Comparison of ENCODE assay signal across 10 cellular contexts in the genomic region with DNA sequence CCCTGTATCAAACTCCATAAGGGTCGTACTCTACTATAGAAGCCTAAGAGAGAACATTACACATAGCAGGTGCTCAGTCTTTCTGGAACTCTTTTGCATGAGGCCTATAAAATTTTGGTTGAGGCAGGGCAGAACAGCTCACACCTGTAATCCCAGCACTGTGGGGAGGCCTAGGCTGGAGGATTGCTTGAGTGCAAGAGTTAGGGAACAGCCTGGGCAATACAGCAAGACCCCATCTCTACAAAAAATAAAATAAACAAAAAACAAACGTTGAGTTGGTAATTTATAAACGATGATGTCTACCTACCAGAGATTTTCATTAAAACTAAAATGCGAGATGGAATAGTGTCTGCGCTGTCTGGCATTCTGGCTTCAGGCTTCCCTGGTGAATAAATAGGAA. TPM values are rescaled to one million over a fixed set of nuclear protein-coding genes. Genes with fewer than 3 reads are reported as not detected.
DNase-seq lines count a peak whose midpoint lies in the region; ATAC-seq and TF ChIP-seq lines count a peak whose summit lies in the region.
"Had no signal": no experiment of that assay in that cellular context is flagged by ENCODE, and none has a peak within 500 bp of the region (broad histone marks: within the 10 kb centered on the region; RNA-seq: fewer than 3 reads in every experiment).

No MANE protein-coding gene starts in this region.

- intact Hi-C loops in heart left ventricle (cut with DNase I): loop anchor here in 1 of 10 donors (10.0 kb wide), 1 partner anchor 171 kb away; no protein-coding TSS in a partner anchor
- intact Hi-C loops in Right ventricle myocardium superior (cut with DNase I): no loop called here
- intact Hi-C loops in upper lobe of right lung (cut with DNase I): no loop called here

- H3K9ac ChIP-seq in mucosa of rectum (ENCODE audit: low read depth in 1 of 2, low read length in 2 of 2): peak overlapping the region; percentile 71 to 89

- peaks cover 12% of the 10 kb centered on the region for H3K4me1 Mint-ChIP-seq in central memory CD8-positive, alpha-beta T cell

- WGBS in heart left ventricle, 4 donors: 56 to 68% (median 58%) methylated on average over 5 of the region's 5 CpGs

- peak overlapping the region; percentile 85 for H3K4me3 Mint-ChIP-seq in central memory CD8-positive, alpha-beta T cell

- TF ChIP-seq CTCF in heart left ventricle (IDR thresholded peaks at IDR 0.05) (no peak), upper lobe of right lung (IDR thresholded peaks at IDR 0.05) (no peak)

- H3K36me3 ChIP-seq in heart left ventricle (no peaks in the 10 kb centered on the region), mucosa of rectum (ENCODE audit: control insufficient read depth in 2 of 2, insufficient read depth in 2 of 2, low read length in 2 of 2) (peaks cover 0 to 2% of the 10 kb centered on the region in 2 donors), upper lobe of right lung (no peaks in the 10 kb centered on the region)

- no peaks in the 10 kb centered on the region for H3K27me3 Mint-ChIP-seq in central memory CD8-positive, alpha-beta T cell

- DNase-seq in heart left ventricle (no peak), Right ventricle myocardium superior (no peak), upper lobe of right lung (no peak), DMS53 (lab: John Stamatoyannopoulos, UW) (no peak), NCI-H1092 treated with DMSO at 0.1 percent for 48 hours (lab: John Stamatoyannopoulos, UW) (no peak)
- no peak for DNase-seq in central memory CD8-positive, alpha-beta T cell (ENCODE audit: low spot score in 2 of 2)

- peaks cover 0 to 3% (median 0%) of the 10 kb centered on the region in 12 donors for H3K9me3 ChIP-seq in heart left ventricle
- no peaks in the 10 kb centered on the region for H3K9me3 ChIP-seq in mucosa of rectum (ENCODE audit: control insufficient read depth in 2 of 2, low read length in 2 of 2)
- H3K9me3 ChIP-seq in upper lobe of right lung: no peaks in the 10 kb centered on the region

- H3K27ac Mint-ChIP-seq in central memory CD8-positive, alpha-beta T cell (ENCODE audit: low read depth): peak overlapping the region; percentile 87

- no peaks in the 10 kb centered on the region for H3K9me3 Mint-ChIP-seq in central memory CD8-positive, alpha-beta T cell

- ATAC-seq in heart left ventricle (no peak), Right ventricle myocardium superior (ENCODE audit: poor library complexity) (no peak), upper lobe of right lung (no peak), HG02840 (IDR thresholded peaks at IDR 0.05; ENCODE audit: low FRiP score, unreplicated experiment) (no peak)
- no peak for ATAC-seq in central memory CD8-positive, alpha-beta T cell (replicated peaks; ENCODE audit: extremely low read depth, poor library complexity, severe bottlenecking)

- H3K27ac ChIP-seq in heart left ventricle (peak overlapping the region; percentile 83 to 97 (median 92)), mucosa of rectum (ENCODE audit: low read depth in 2 of 2, low read length in 2 of 2) (peak overlapping the region; percentile 86 to 87), upper lobe of right lung (peak overlapping the region; percentile 95)

- peaks cover 0 to 15% (median 10%) of the 10 kb centered on the region in 12 donors for H3K4me1 ChIP-seq in heart left ventricle
- peaks cover 14 to 19% of the 10 kb centered on the region in 2 donors for H3K4me1 ChIP-seq in mucosa of rectum (ENCODE audit: control insufficient read depth in 2 of 2, insufficient read depth in 2 of 2, low read length in 2 of 2)
- H3K4me1 ChIP-seq in upper lobe of right lung: peaks cover 15% of the 10 kb centered on the region

- H3K4me3 ChIP-seq in heart left ventricle (peak overlapping the region in 11 of 12 donors; percentile 72 to 89 (median 80)), mucosa of rectum (ENCODE audit: low read length in 2 of 2) (peak overlapping the region; percentile 87 to 90), upper lobe of right lung (peak overlapping the region; percentile 71)

- TF ChIP-seq POLR2A in heart left ventricle (IDR thresholded peaks at IDR 0.05): no peak

- H3K36me3 Mint-ChIP-seq in central memory CD8-positive, alpha-beta T cell (ENCODE audit: insufficient read depth): peaks cover 4% of the 10 kb centered on the region

- no peaks in the 10 kb centered on the region for H3K27me3 ChIP-seq in heart left ventricle
- no peaks in the 10 kb centered on the region for H3K27me3 ChIP-seq in mucosa of rectum (ENCODE audit: control insufficient read depth in 2 of 2, insufficient read depth in 2 of 2, low read length in 2 of 2)
- H3K27me3 ChIP-seq in upper lobe of right lung: no peaks in the 10 kb centered on the region

RNA-seq across cellular contexts. Expression of gene PON2, which starts 0.9 kb away (rescaled TPM):
- total RNA-seq in heart left ventricle (10 to 100 TPM; 26.3 to 50.6 (median 35.7) TPM), Right ventricle myocardium superior (38.9 TPM), upper lobe of right lung (193 TPM)
- polyA plus RNA-seq in heart left ventricle: 10 to 100 TPM; 16.6 to 29.5 TPM

RNA-seq across cellular contexts. Expression of gene PON3, which starts 37.8 kb away (rescaled TPM):
- total RNA-seq in heart left ventricle (1 to 10 TPM in 2 of 9 donors, under 1 TPM in 7; 0.28 to 1.8 (median 0.70) TPM), Right ventricle myocardium superior (0.56 TPM), upper lobe of right lung (36.4 TPM)
- under 1 TPM; 0.21 to 0.80 TPM for polyA plus RNA-seq in heart left ventricle
- total RNA-seq: Daoy, glomerular endothelial cell had no signal

RNA-seq across cellular contexts. Expression of gene ASB4, which starts 51.8 kb away (rescaled TPM):
- 10 to 100 TPM in 1 of 9 donors, 1 to 10 TPM in 8; 2.1 to 11.5 (median 3.3) TPM for total RNA-seq in heart left ventricle
- 1 to 10 TPM in 1 of 2 donors, under 1 TPM in 1; 0.18 to 1.9 TPM for polyA plus RNA-seq in heart left ventricle
- total RNA-seq in Right ventricle myocardium superior: 7.8 TPM
- 0.49 TPM for total RNA-seq in upper lobe of right lung

Comparison
In these comparisons a context has a peak if more than half of its experiments do, and no peak if none do; other contexts are left out.
1. RNA of gene PON3, which starts 37.8 kb away (total RNA-seq): 36.4 TPM in upper lobe of right lung (single experiment); 0.28 to 1.8 TPM in heart left ventricle and 0.56 TPM in Right ventricle myocardium superior (single experiment); every median in the first group is over 10 times any median in the second.
2. Peak in every context shown above with its lines, with median percentiles within 50 percentile points of each other: H3K27ac ChIP-seq and H3K4me3 ChIP-seq.